ENCODE assay signal across 20 cellular contexts in genomic region chr18:10332452-10332851, GRCh38.
DNase-seq lines count a peak whose midpoint lies in the region; ATAC-seq and TF ChIP-seq lines count a peak whose summit lies in the region.
"Had no signal": no experiment of that assay in that cellular context is flagged by ENCODE, and none has a peak within 500 bp of the region (broad histone marks: within the 10 kb centered on the region; RNA-seq: fewer than 3 reads in every experiment).

No MANE protein-coding gene starts in this region.

- WGBS in ectodermal cell, 2 experiments = 37 to 45% methylated on average over 9 of the region's 9 CpGs

- H3K4me3 ChIP-seq in ectodermal cell (ENCODE audit: insufficient read depth, low read depth, low read length) = no peak overlapping the region
- H3K4me3 ChIP-seq: BLaER1, GM12878, GM23248 had no signal

- H3K36me3 Mint-ChIP-seq in endothelial cell (ENCODE audit: low read depth, unreplicated experiment) = no peaks in the 10 kb centered on the region
- H3K36me3 Mint-ChIP-seq in activated T-cell treated with anti-CD3 and anti-CD28 coated beads, Interleukin-2, amount 50 U/mL, for 72 hours (ENCODE audit: insufficient read depth in 2 of 2) = no peaks in the 10 kb centered on the region
- H3K36me3 Mint-ChIP-seq: CD4-positive, CD25-positive, alpha-beta regulatory T cell; CD8-positive, alpha-beta T cell had no signal

- H3K4me3 Mint-ChIP-seq in endothelial cell (ENCODE audit: unreplicated experiment) = no peak overlapping the region
- H3K4me3 Mint-ChIP-seq in activated T-cell treated with anti-CD3 and anti-CD28 coated beads, Interleukin-2, amount 50 U/mL, for 72 hours = no peak overlapping the region
- H3K4me3 Mint-ChIP-seq: B cell; CD4-positive, CD25-positive, alpha-beta regulatory T cell; CD8-positive, alpha-beta T cell had no signal

- no peaks in the 10 kb centered on the region for H3K9me3 ChIP-seq in ectodermal cell (ENCODE audit: control insufficient read depth, low read length)
- H3K9me3 ChIP-seq: BLaER1, Caco-2 had no signal

- H3K4me1 Mint-ChIP-seq in endothelial cell (ENCODE audit: unreplicated experiment) = no peaks in the 10 kb centered on the region
- H3K4me1 Mint-ChIP-seq in activated T-cell treated with anti-CD3 and anti-CD28 coated beads, Interleukin-2, amount 50 U/mL, for 72 hours (ENCODE audit: low read depth) = no peaks in the 10 kb centered on the region
- H3K4me1 Mint-ChIP-seq: B cell; CD4-positive, CD25-positive, alpha-beta regulatory T cell had no signal

- ATAC-seq in activated T-cell treated with anti-CD3 and anti-CD28 coated beads, Interleukin-2, amount 50 U/mL, for 72 hours (replicated peaks in 1 of 2) = no peak
- ATAC-seq: CD8-positive, alpha-beta T cell; GM12878 had no signal

- no peaks in the 10 kb centered on the region for H3K36me3 ChIP-seq in ectodermal cell (ENCODE audit: control insufficient read depth, insufficient read depth, low read length)
- H3K36me3 ChIP-seq: BLaER1 had no signal

- DNase-seq in NCI-H82 (lab: John Stamatoyannopoulos, UW) (peak; percentile 67), NCI-H82 treated with DMSO at 0.1 percent for 48 hours (lab: John Stamatoyannopoulos, UW; ENCODE audit: unreplicated experiment) (peak; percentile 32), DMS53 treated with DMSO at 0.1 percent for 48 hours (lab: John Stamatoyannopoulos, UW; ENCODE audit: unreplicated experiment) (no peak), endothelial cell (ENCODE audit: low spot score) (no peak)
- DNase-seq in activated T-cell treated with anti-CD3 and anti-CD28 coated beads, Interleukin-2, amount 50 U/mL, for 72 hours = no peak
- DNase-seq: Caco-2; CD4-positive, CD25-positive, alpha-beta regulatory T cell; CD8-positive, alpha-beta T cell; DMS153; DMS79; EL; GDM1; GM23248; H7; HCEC 1CT had no signal

- H3K27me3 ChIP-seq in ectodermal cell (ENCODE audit: control insufficient read depth, insufficient read depth, low read length, poor library complexity, severe bottlenecking) = no peaks in the 10 kb centered on the region
- H3K27me3 ChIP-seq: BLaER1 had no signal

- no peaks in the 10 kb centered on the region for H3K9me3 Mint-ChIP-seq in endothelial cell (ENCODE audit: unreplicated experiment)
- H3K9me3 Mint-ChIP-seq in activated T-cell treated with anti-CD3 and anti-CD28 coated beads, Interleukin-2, amount 50 U/mL, for 72 hours = no peaks in the 10 kb centered on the region
- H3K9me3 Mint-ChIP-seq: CD8-positive, alpha-beta T cell had no signal

- peaks cover 17% of the 10 kb centered on the region for H3K4me1 ChIP-seq in ectodermal cell (ENCODE audit: control insufficient read depth, insufficient read depth, low read length)
- H3K4me1 ChIP-seq: Caco-2 had no signal

- peak overlapping the region; percentile 58 for H3K27ac ChIP-seq in ectodermal cell (ENCODE audit: insufficient read depth, low read depth, low read length, poor library complexity, severe bottlenecking)
- H3K27ac ChIP-seq: BLaER1, C4-2B, GM23248 had no signal

- no peak overlapping the region for H3K27ac Mint-ChIP-seq in endothelial cell (ENCODE audit: unreplicated experiment)
- H3K27ac Mint-ChIP-seq in activated T-cell treated with anti-CD3 and anti-CD28 coated beads, Interleukin-2, amount 50 U/mL, for 72 hours = no peak overlapping the region
- H3K27ac Mint-ChIP-seq: B cell; CD4-positive, CD25-positive, alpha-beta regulatory T cell; CD8-positive, alpha-beta T cell had no signal

- H3K27me3 Mint-ChIP-seq in endothelial cell (ENCODE audit: unreplicated experiment) = no peaks in the 10 kb centered on the region
- no peaks in the 10 kb centered on the region for H3K27me3 Mint-ChIP-seq in activated T-cell treated with anti-CD3 and anti-CD28 coated beads, Interleukin-2, amount 50 U/mL, for 72 hours (ENCODE audit: low read depth)
- H3K27me3 Mint-ChIP-seq: B cell; CD4-positive, CD25-positive, alpha-beta regulatory T cell had no signal

- no peak for TF ChIP-seq CTCF in endothelial cell (IDR thresholded peaks at IDR 0.05; ENCODE audit: unreplicated experiment)

Comparison
In these comparisons a context has a peak if more than half of its experiments do, and no peak if none do; other contexts are left out.
1. DNase-seq: peak in NCI-H82 (single experiment) and NCI-H82 treated with DMSO at 0.1 percent for 48 hours (single experiment); none in DMS53 treated with DMSO at 0.1 percent for 48 hours (single experiment), endothelial cell (single experiment) and activated T-cell treated with anti-CD3 and anti-CD28 coated beads, Interleukin-2, amount 50 U/mL, for 72 hours (0 of 2).